In the genomic region with DNA sequence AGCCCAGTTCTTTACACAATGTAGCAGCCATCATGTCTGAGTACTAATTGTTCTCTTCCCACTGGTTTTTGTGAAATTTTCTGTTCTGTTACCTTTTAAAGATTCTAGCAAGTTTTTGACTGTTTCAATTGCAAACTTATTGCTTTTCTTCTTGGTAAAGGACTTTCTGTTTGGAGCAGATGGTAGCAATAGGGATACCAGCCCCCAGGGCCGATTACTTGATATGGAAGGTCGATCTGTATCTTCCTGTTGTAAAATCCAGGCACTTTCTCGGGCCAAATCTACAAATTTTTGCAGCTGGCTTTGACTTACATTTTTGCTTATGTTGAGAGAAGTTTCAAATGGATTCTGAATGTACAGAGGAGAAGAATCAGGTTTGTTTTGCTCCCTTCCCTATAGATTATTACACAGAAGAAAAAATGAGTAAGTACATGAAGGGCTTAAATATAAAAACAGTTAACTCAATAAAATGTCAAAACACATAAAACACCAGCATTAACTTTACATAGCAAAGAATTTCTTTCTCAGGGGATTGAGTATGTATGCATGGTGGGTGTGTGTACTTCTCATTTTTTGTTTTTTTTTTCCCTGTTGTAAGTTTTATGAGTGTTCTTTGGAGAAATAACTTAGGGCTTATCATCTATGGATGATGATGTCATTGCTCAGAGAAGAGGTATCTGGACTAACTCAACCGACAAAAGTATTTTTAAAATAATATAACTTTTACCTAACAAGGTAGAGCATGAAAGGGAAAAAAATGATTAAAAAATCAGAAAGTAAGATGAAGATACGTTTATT, we compare ENCODE assay signal across 23 cellular contexts. TPM values are rescaled to one million over a fixed set of nuclear protein-coding genes. Genes with fewer than 3 reads are reported as not detected.
DNase-seq lines count a peak whose midpoint lies in the region; ATAC-seq and TF ChIP-seq lines count a peak whose summit lies in the region.
"Had no signal": no experiment of that assay in that cellular context is flagged by ENCODE, and none has a peak within 500 bp of the region (broad histone marks: within the 10 kb centered on the region; RNA-seq: fewer than 3 reads in every experiment).

No MANE protein-coding gene starts in this region.

- no peaks in the 10 kb centered on the region for H3K9me3 ChIP-seq in SK-N-MC (ENCODE audit: low read depth, low read length)
- H3K9me3 ChIP-seq: MG63 had no signal

- peak overlapping the region; percentile 21 for H3K27ac Mint-ChIP-seq in osteocyte (ENCODE audit: unreplicated experiment)
- H3K27ac Mint-ChIP-seq: GM23338, H9 had no signal

- no peak for ATAC-seq in SK-N-SH treated with all-trans-retinoic acid at 6 μM for 48 hours
- ATAC-seq: GM23338 had no signal

- H3K36me3 ChIP-seq in SK-N-MC (ENCODE audit: insufficient read depth, low read length), result peaks cover 17% of the 10 kb centered on the region

- no peaks in the 10 kb centered on the region for H3K9me3 Mint-ChIP-seq in osteocyte (ENCODE audit: unreplicated experiment)
- H3K9me3 Mint-ChIP-seq: CD4-positive, alpha-beta memory T cell; GM23338; H9 had no signal

- DNase-seq in SK-N-MC (ENCODE audit: low read depth, low spot score) (no peak), fibroblast of villous mesenchyme (ENCODE audit: low read depth) (peak; percentile 85), osteocyte (ENCODE audit: extremely low spot score, unreplicated experiment) (no peak), NCI-H2227 (lab: John Stamatoyannopoulos, UW; ENCODE audit: unreplicated experiment) (no peak), amniotic stem cell (lab: John Stamatoyannopoulos, UW) (no peak), KG1 (lab: John Stamatoyannopoulos, UW) (no peak)
- DNase-seq: C1 segment of cervical spinal cord; CD4-positive, alpha-beta memory T cell; COR-L47; DMS53; H9; KBM-7; MG63; NCI-H1105 treated with DMSO at 0.1 percent for 48 hours; NCI-H146; NCI-H1930; NCI-H2107; NCI-H446; NCI-H524 treated with DMSO at 0.1 percent for 48 hours; NCI-H774; SIG-M5 had no signal

- H3K27me3 Mint-ChIP-seq in osteocyte (ENCODE audit: unreplicated experiment), result no peaks in the 10 kb centered on the region
- H3K27me3 Mint-ChIP-seq: CD4-positive, alpha-beta memory T cell had no signal

- no peak overlapping the region for H3K4me3 ChIP-seq in SK-N-MC
- H3K4me3 ChIP-seq in fibroblast of villous mesenchyme (ENCODE audit: low read depth, low read length), result no peak overlapping the region
- H3K4me3 ChIP-seq: GM23338, MG63 had no signal

- H3K27ac ChIP-seq in SK-N-MC, result peak overlapping the region; percentile 46; the same call in 1 of the 2 replicates

- peaks cover 26% of the 10 kb centered on the region for H3K36me3 Mint-ChIP-seq in osteocyte (ENCODE audit: unreplicated experiment)

- no peak overlapping the region for H3K4me3 Mint-ChIP-seq in osteocyte (ENCODE audit: unreplicated experiment)
- H3K4me3 Mint-ChIP-seq: CD4-positive, alpha-beta memory T cell; GM23338; H9 had no signal

- TF ChIP-seq CTCF in fibroblast of villous mesenchyme (IDR thresholded peaks at IDR 0.05; ENCODE audit: insufficient read depth, low read depth, low read length) (no peak), osteocyte (IDR thresholded peaks at IDR 0.05) (no peak)

- H3K4me1 Mint-ChIP-seq in osteocyte (ENCODE audit: unreplicated experiment), result no peaks in the 10 kb centered on the region
- H3K4me1 Mint-ChIP-seq: GM23338, H9 had no signal

- H3K9ac ChIP-seq in SK-N-MC (ENCODE audit: insufficient read length), result no peak overlapping the region

TF ChIP-seq in SK-N-SH treated with all-trans-retinoic acid at 6 μM for 48 hours, 23 proteins besides CTCF, POLR2A, EP300 and RAD21:
- no peak for TF ChIP-seq ZNF70 (CRISPR knock-in tag; IDR thresholded peaks at IDR 0.05)
- TF ChIP-seq ISL1 (CRISPR knock-in tag; IDR thresholded peaks at IDR 0.05), result peak; percentile 44; the same call in 1 of the 2 replicates

RNA-seq across cellular contexts. Expression of a gene that starts 35.3 kb away (rescaled TPM):
- total RNA-seq in fibroblast of villous mesenchyme (10.6 and 17.7 TPM in 2 replicates), osteocyte (21.3 and 21.7 TPM in 2 replicates)
